ENCODE assay signal across 1 cellular context in genomic region chr19:34963531-34964406, GRCh38.
TF ChIP-seq lines count a peak whose summit lies in the region.

TSS of gene ZNF792 (minus strand) at chr19:34964229. CDS start at chr19:34963662, 567 bp downstream.

TF ChIP-seq in HepG2, 621 proteins besides CTCF, POLR2A, EP300 and RAD21 (continued from another document and continues in another):
- TF ChIP-seq BCL6 (CRISPR knock-in tag; IDR thresholded peaks at IDR 0.05) (0 out of 2 replicates have a peak, but pooled peaks have one; percentile 15), PHF8 (CRISPR knock-in tag; IDR thresholded peaks at IDR 0.05) (peak; percentile 73), HOXD1 (CRISPR knock-in tag; IDR thresholded peaks at IDR 0.05) (0 out of 2 replicates have a peak, but pooled peaks have one; percentile 6), NKX3-1 (CRISPR knock-in tag; IDR thresholded peaks at IDR 0.05) (no peak; the same call in 1 of the 2 replicates), ZNF660 (CRISPR knock-in tag; IDR thresholded peaks at IDR 0.05; ENCODE audit: borderline replicate concordance, low read depth) (no peak), ZNF670 (CRISPR knock-in tag; IDR thresholded peaks at IDR 0.05; ENCODE audit: borderline replicate concordance) (no peak), TIGD3 (CRISPR knock-in tag; IDR thresholded peaks at IDR 0.05; ENCODE audit: borderline replicate concordance) (no peak), ZUFSP (CRISPR knock-in tag; IDR thresholded peaks at IDR 0.05; ENCODE audit: borderline replicate concordance) (no peak), ZC3H13 (CRISPR knock-in tag; IDR thresholded peaks at IDR 0.05) (peak; percentile 76), SAFB2 (CRISPR knock-in tag; IDR thresholded peaks at IDR 0.05; ENCODE audit: borderline replicate concordance, low read depth) (peak; percentile 31; the same call in 1 of the 2 replicates), MIER3 (CRISPR knock-in tag; IDR thresholded peaks at IDR 0.05; ENCODE audit: borderline replicate concordance) (no peak), ZNF431 (CRISPR knock-in tag; IDR thresholded peaks at IDR 0.05; ENCODE audit: borderline replicate concordance, low read depth) (peak; percentile 38; the same call in 1 of the 2 replicates), ZNF891 (CRISPR knock-in tag; IDR thresholded peaks at IDR 0.05) (no peak), HDAC1 (CRISPR knock-in tag; IDR thresholded peaks at IDR 0.05) (peak; percentile 77), PRDM15 (CRISPR knock-in tag; IDR thresholded peaks at IDR 0.05) (no peak), ZNF414 (CRISPR knock-in tag; IDR thresholded peaks at IDR 0.05) (peak; percentile 73; the same call in 1 of the 2 replicates), ZNF44 (CRISPR knock-in tag; IDR thresholded peaks at IDR 0.05) (0 out of 2 replicates have a peak, but pooled peaks have one; percentile 16), BCL3 (CRISPR knock-in tag; IDR thresholded peaks at IDR 0.05) (0 out of 2 replicates have a peak, but pooled peaks have one; percentile 77), ZNF879 (CRISPR knock-in tag; IDR thresholded peaks at IDR 0.05) (no peak), DDIT3 (CRISPR knock-in tag; IDR thresholded peaks at IDR 0.05) (no peak), ZBTB49 (CRISPR knock-in tag; IDR thresholded peaks at IDR 0.05; ENCODE audit: borderline replicate concordance) (no peak), MAZ (IDR thresholded peaks at IDR 0.05; ENCODE audit: borderline replicate concordance, low read depth, low read length) (no peak), MAZ (CRISPR knock-in tag; IDR thresholded peaks at IDR 0.05; ENCODE audit: low read depth) (peak; percentile 34; the same call in 1 of the 2 replicates), MEIS2 (CRISPR knock-in tag; IDR thresholded peaks at IDR 0.05) (0 out of 2 replicates have a peak, but pooled peaks have one; percentile 12), TFDP2 (CRISPR knock-in tag; IDR thresholded peaks at IDR 0.05) (peak; percentile 82), KLF11 (CRISPR knock-in tag; IDR thresholded peaks at IDR 0.05) (no peak), ZNF234 (CRISPR knock-in tag; conservative IDR thresholded peaks at IDR 0.05) (0 out of 2 replicates have a peak, but pooled peaks have one; percentile 57), NFATC3 (CRISPR knock-in tag; IDR thresholded peaks at IDR 0.05) (no peak), SP140L (CRISPR knock-in tag; IDR thresholded peaks at IDR 0.05; ENCODE audit: borderline replicate concordance) (no peak), ZNF878 (CRISPR knock-in tag; IDR thresholded peaks at IDR 0.05) (peak; percentile 79), ZSCAN31 (CRISPR knock-in tag; IDR thresholded peaks at IDR 0.05; ENCODE audit: low read depth) (0 out of 2 replicates have a peak, but pooled peaks have one; percentile 15), CAMTA2 (CRISPR knock-in tag; IDR thresholded peaks at IDR 0.05; ENCODE audit: borderline replicate concordance) (0 out of 2 replicates have a peak, but pooled peaks have one; percentile 49), UBTF (CRISPR knock-in tag; IDR thresholded peaks at IDR 0.05) (peak; percentile 59; the same call in 1 of the 2 replicates), ZIK1 (CRISPR knock-in tag; IDR thresholded peaks at IDR 0.05; ENCODE audit: borderline replicate concordance, low read depth) (peak; percentile 70; the same call in 1 of the 2 replicates), ZNF264 (CRISPR knock-in tag; IDR thresholded peaks at IDR 0.05) (0 out of 2 replicates have a peak, but pooled peaks have one; percentile 20), ZNF605 (CRISPR knock-in tag; IDR thresholded peaks at IDR 0.05) (peak; percentile 53; the same call in 1 of the 2 replicates), ARHGAP35 (CRISPR knock-in tag; IDR thresholded peaks at IDR 0.05; ENCODE audit: borderline replicate concordance) (no peak)
- TF ChIP-seq, protein P1, sequence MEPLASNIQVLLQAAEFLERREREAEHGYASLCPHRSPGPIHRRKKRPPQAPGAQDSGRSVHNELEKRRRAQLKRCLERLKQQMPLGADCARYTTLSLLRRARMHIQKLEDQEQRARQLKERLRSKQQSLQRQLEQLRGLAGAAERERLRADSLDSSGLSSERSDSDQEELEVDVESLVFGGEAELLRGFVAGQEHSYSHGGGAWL (CRISPR knock-in tag; IDR thresholded peaks at IDR 0.05), result no peak; the same call in 1 of the 2 replicates
- TF ChIP-seq, protein P2, sequence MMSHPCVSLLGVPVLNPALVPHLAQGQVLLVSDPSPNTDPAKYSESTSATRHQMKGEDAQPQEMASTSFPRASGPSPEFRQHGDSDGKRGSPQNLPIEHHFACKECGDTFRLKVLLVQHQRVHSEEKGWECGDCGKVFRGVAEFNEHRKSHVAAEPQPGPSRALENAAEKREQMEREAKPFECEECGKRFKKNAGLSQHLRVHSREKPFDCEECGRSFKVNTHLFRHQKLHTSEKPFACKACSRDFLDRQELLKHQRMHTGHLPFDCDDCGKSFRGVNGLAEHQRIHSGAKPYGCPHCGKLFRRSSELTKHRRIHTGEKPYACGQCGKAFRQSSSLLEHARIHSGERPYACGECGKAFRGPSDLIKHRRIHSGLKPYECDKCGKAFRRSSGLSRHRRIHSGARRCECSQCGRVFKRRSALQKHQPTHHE (CRISPR knock-in tag; IDR thresholded peaks at IDR 0.05; ENCODE audit: borderline replicate concordance), result no peak
- TF ChIP-seq, protein P3, sequence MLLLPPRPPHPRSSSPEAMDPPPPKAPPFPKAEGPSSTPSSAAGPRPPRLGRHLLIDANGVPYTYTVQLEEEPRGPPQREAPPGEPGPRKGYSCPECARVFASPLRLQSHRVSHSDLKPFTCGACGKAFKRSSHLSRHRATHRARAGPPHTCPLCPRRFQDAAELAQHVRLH (CRISPR knock-in tag; IDR thresholded peaks at IDR 0.05; ENCODE audit: borderline replicate concordance, low read depth), result 0 out of 2 replicates have a peak, but pooled peaks have one; percentile 56
- TF ChIP-seq, protein P4, sequence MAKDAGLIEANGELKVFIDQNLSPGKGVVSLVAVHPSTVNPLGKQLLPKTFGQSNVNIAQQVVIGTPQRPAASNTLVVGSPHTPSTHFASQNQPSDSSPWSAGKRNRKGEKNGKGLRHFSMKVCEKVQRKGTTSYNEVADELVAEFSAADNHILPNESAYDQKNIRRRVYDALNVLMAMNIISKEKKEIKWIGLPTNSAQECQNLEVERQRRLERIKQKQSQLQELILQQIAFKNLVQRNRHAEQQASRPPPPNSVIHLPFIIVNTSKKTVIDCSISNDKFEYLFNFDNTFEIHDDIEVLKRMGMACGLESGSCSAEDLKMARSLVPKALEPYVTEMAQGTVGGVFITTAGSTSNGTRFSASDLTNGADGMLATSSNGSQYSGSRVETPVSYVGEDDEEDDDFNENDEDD (CRISPR knock-in tag; IDR thresholded peaks at IDR 0.05; ENCODE audit: borderline replicate concordance), result peak; percentile 80; the same call in 1 of the 2 replicates
